In the genomic region with DNA sequence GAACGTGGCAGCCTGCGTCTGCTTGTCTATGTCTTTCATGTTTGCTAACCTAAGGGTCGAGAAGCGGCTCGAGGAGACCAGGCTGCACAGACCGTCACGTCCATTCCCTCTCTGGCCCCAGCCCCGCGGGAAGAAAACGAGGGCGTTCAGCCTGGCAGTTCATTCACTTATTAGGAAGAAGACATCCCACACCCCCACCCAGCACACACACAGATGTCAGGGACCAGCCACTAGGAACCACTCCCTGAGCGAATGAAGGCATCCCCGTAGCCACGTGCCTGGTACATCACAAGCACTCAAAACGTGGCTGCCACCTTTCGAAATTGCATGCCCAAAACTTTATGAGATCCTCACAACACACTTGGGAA, we compare ENCODE assay signal across 1 cellular context.
TF ChIP-seq lines count a peak whose summit lies in the region.

No MANE protein-coding gene starts in this region.

TF ChIP-seq in GM23338, 12 proteins besides CTCF, POLR2A, EP300 and RAD21 (continued from another document):
- TF ChIP-seq, protein P1, sequence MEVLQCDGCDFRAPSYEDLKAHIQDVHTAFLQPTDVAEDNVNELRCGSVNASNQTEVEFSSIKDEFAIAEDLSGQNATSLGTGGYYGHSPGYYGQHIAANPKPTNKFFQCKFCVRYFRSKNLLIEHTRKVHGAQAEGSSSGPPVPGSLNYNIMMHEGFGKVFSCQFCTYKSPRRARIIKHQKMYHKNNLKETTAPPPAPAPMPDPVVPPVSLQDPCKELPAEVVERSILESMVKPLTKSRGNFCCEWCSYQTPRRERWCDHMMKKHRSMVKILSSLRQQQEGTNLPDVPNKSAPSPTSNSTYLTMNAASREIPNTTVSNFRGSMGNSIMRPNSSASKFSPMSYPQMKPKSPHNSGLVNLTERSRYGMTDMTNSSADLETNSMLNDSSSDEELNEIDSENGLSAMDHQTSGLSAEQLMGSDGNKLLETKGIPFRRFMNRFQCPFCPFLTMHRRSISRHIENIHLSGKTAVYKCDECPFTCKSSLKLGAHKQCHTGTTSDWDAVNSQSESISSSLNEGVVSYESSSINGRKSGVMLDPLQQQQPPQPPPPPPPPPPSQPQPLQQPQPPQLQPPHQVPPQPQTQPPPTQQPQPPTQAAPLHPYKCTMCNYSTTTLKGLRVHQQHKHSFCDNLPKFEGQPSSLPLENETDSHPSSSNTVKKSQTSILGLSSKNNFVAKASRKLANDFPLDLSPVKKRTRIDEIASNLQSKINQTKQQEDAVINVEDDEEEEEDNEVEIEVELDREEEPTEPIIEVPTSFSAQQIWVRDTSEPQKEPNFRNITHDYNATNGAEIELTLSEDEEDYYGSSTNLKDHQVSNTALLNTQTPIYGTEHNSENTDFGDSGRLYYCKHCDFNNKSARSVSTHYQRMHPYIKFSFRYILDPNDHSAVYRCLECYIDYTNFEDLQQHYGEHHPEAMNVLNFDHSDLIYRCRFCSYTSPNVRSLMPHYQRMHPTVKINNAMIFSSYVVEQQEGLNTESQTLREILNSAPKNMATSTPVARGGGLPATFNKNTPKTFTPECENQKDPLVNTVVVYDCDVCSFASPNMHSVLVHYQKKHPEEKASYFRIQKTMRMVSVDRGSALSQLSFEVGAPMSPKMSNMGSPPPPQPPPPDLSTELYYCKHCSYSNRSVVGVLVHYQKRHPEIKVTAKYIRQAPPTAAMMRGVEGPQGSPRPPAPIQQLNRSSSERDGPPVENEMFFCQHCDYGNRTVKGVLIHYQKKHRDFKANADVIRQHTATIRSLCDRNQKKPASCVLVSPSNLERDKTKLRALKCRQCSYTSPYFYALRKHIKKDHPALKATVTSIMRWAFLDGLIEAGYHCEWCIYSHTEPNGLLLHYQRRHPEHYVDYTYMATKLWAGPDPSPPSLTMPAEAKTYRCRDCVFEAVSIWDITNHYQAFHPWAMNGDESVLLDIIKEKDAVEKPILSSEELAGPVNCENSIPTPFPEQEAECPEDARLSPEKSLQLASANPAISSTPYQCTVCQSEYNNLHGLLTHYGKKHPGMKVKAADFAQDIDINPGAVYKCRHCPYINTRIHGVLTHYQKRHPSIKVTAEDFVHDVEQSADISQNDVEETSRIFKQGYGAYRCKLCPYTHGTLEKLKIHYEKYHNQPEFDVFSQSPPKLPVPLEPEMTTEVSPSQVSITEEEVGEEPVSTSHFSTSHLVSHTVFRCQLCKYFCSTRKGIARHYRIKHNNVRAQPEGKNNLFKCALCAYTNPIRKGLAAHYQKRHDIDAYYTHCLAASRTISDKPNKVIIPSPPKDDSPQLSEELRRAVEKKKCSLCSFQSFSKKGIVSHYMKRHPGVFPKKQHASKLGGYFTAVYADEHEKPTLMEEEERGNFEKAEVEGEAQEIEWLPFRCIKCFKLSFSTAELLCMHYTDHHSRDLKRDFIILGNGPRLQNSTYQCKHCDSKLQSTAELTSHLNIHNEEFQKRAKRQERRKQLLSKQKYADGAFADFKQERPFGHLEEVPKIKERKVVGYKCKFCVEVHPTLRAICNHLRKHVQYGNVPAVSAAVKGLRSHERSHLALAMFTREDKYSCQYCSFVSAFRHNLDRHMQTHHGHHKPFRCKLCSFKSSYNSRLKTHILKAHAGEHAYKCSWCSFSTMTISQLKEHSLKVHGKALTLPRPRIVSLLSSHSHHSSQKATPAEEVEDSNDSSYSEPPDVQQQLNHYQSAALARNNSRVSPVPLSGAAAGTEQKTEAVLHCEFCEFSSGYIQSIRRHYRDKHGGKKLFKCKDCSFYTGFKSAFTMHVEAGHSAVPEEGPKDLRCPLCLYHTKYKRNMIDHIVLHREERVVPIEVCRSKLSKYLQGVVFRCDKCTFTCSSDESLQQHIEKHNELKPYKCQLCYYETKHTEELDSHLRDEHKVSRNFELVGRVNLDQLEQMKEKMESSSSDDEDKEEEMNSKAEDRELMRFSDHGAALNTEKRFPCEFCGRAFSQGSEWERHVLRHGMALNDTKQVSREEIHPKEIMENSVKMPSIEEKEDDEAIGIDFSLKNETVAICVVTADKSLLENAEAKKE (CRISPR knock-in tag; IDR thresholded peaks at IDR 0.05): no peak
- TF ChIP-seq CREB1 (CRISPR knock-in tag; IDR thresholded peaks at IDR 0.05; ENCODE audit: low read depth) (no peak), POLR2AphosphoS5 (IDR thresholded peaks at IDR 0.05; ENCODE audit: low read depth) (no peak), JUNB (IDR thresholded peaks at IDR 0.05; ENCODE audit: unreplicated experiment) (no peak), EZH2 (IDR thresholded peaks at IDR 0.05; ENCODE audit: low read depth, unreplicated experiment) (no peak), ZNF331 (CRISPR knock-in tag; IDR thresholded peaks at IDR 0.05; ENCODE audit: low read depth) (no peak)
- TF ChIP-seq, protein P2, sequence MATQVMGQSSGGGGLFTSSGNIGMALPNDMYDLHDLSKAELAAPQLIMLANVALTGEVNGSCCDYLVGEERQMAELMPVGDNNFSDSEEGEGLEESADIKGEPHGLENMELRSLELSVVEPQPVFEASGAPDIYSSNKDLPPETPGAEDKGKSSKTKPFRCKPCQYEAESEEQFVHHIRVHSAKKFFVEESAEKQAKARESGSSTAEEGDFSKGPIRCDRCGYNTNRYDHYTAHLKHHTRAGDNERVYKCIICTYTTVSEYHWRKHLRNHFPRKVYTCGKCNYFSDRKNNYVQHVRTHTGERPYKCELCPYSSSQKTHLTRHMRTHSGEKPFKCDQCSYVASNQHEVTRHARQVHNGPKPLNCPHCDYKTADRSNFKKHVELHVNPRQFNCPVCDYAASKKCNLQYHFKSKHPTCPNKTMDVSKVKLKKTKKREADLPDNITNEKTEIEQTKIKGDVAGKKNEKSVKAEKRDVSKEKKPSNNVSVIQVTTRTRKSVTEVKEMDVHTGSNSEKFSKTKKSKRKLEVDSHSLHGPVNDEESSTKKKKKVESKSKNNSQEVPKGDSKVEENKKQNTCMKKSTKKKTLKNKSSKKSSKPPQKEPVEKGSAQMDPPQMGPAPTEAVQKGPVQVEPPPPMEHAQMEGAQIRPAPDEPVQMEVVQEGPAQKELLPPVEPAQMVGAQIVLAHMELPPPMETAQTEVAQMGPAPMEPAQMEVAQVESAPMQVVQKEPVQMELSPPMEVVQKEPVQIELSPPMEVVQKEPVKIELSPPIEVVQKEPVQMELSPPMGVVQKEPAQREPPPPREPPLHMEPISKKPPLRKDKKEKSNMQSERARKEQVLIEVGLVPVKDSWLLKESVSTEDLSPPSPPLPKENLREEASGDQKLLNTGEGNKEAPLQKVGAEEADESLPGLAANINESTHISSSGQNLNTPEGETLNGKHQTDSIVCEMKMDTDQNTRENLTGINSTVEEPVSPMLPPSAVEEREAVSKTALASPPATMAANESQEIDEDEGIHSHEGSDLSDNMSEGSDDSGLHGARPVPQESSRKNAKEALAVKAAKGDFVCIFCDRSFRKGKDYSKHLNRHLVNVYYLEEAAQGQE (IDR thresholded peaks at IDR 0.05; ENCODE audit: unreplicated experiment): no peak
